2 cellular contexts compared by ENCODE assay signal in genomic region chr4:77785669-77786068, GRCh38.
TF ChIP-seq lines count a peak whose summit lies in the region.

No MANE protein-coding gene starts in this region.

TF ChIP-seq in IMR-90, 13 proteins besides CTCF, POLR2A, EP300 and RAD21:
- TF ChIP-seq CEBPB (IDR thresholded peaks at IDR 0.05; ENCODE audit: low read depth, low read length) (peak; percentile 49), SMC3 (IDR thresholded peaks at IDR 0.05; ENCODE audit: low read depth, low read length) (no peak), MAZ (IDR thresholded peaks at IDR 0.05; ENCODE audit: borderline replicate concordance, low read depth, low read length) (no peak)

TF ChIP-seq in K562, 482 proteins besides CTCF, POLR2A, EP300 and RAD21 (continues in another document):
- TF ChIP-seq JUND (IDR thresholded peaks at IDR 0.05; ENCODE audit: borderline replicate concordance, low read depth, low read length) (peak; percentile 52; the same call in 1 of the 2 replicates), JUND (tag; IDR thresholded peaks at IDR 0.05; ENCODE audit: borderline replicate concordance, low read depth, low read length) (no peak), CHD4 (IDR thresholded peaks at IDR 0.05; ENCODE audit: insufficient read depth, insufficient replicate concordance, low read depth, low read length, poor library complexity, severe bottlenecking) (no peak), C11orf30 (IDR thresholded peaks at IDR 0.05; ENCODE audit: low read depth) (no peak), EHMT2 (IDR thresholded peaks at IDR 0.05) (no peak), SUPT5H (IDR thresholded peaks at IDR 0.05) (no peak), ZNF511 (CRISPR knock-in tag; IDR thresholded peaks at IDR 0.05) (no peak), SRSF3 (IDR thresholded peaks at IDR 0.05; ENCODE audit: insufficient read depth, low read length) (no peak), CHCHD3 (CRISPR knock-in tag; IDR thresholded peaks at IDR 0.05) (no peak), L3MBTL2 (IDR thresholded peaks at IDR 0.05) (no peak), ID3 (CRISPR knock-in tag; IDR thresholded peaks at IDR 0.05) (no peak), ID3 (tag; IDR thresholded peaks at IDR 0.05) (no peak), ZBTB40 (IDR thresholded peaks at IDR 0.05) (no peak), ZBTB40 (CRISPR knock-in tag; IDR thresholded peaks at IDR 0.05) (no peak), MBD1 (CRISPR knock-in tag; IDR thresholded peaks at IDR 0.05) (peak; percentile 43; the same call in 1 of the 2 replicates), MYNN (IDR thresholded peaks at IDR 0.05) (no peak), MYNN (CRISPR knock-in tag; IDR thresholded peaks at IDR 0.05) (no peak), BCLAF1 (IDR thresholded peaks at IDR 0.05; ENCODE audit: borderline replicate concordance in 1 of 2, control insufficient read depth in 1 of 2, low read depth in 2 of 2, low read length in 1 of 2) (no peak), ZNF764 (CRISPR knock-in tag; IDR thresholded peaks at IDR 0.05; ENCODE audit: low read depth) (no peak), HEY1 (CRISPR knock-in tag; IDR thresholded peaks at IDR 0.05; ENCODE audit: borderline replicate concordance) (no peak), ZBTB2 (IDR thresholded peaks at IDR 0.05) (no peak), PCBP1 (IDR thresholded peaks at IDR 0.05; ENCODE audit: low read depth, low read length, poor library complexity, severe bottlenecking) (no peak), MAZ (CRISPR knock-in tag; conservative IDR thresholded peaks at IDR 0.05 in 1 of 2, IDR thresholded peaks at IDR 0.05 in 1 of 2) (0 out of 4 replicates have a peak, but pooled peaks of 1 of the 2 experiments have one; percentile 21), SMAD4 (CRISPR knock-in tag; conservative IDR thresholded peaks at IDR 0.05) (no peak), ZNF212 (CRISPR knock-in tag; IDR thresholded peaks at IDR 0.05) (no peak), ZSCAN29 (IDR thresholded peaks at IDR 0.05) (no peak), KAT7 (CRISPR knock-in tag; IDR thresholded peaks at IDR 0.05; ENCODE audit: borderline replicate concordance) (no peak), NR0B1 (IDR thresholded peaks at IDR 0.05; ENCODE audit: partially characterized antibody) (no peak), CBX8 (IDR thresholded peaks at IDR 0.05; ENCODE audit: borderline replicate concordance, extremely low read depth, low read depth, low read length, poor library complexity, severe bottlenecking) (no peak), TRIM24 (IDR thresholded peaks at IDR 0.05) (peak; percentile 37 to 72; a peak in 2 of 4 replicates), CEBPG (CRISPR knock-in tag; IDR thresholded peaks at IDR 0.05) (peak; percentile 85), CEBPG (tag; conservative IDR thresholded peaks at IDR 0.05 in 1 of 2, IDR thresholded peaks at IDR 0.05 in 1 of 2) (peak; percentile 69 to 87; a peak in 3 of 4 replicates), CUX1 (CRISPR knock-in tag; IDR thresholded peaks at IDR 0.05) (no peak), ZBTB1 (CRISPR knock-in tag; IDR thresholded peaks at IDR 0.05; ENCODE audit: borderline replicate concordance, low read depth) (no peak), ZBED1 (IDR thresholded peaks at IDR 0.05) (no peak), ZNF347 (CRISPR knock-in tag; IDR thresholded peaks at IDR 0.05; ENCODE audit: low read depth) (no peak)
